In the genomic region with DNA sequence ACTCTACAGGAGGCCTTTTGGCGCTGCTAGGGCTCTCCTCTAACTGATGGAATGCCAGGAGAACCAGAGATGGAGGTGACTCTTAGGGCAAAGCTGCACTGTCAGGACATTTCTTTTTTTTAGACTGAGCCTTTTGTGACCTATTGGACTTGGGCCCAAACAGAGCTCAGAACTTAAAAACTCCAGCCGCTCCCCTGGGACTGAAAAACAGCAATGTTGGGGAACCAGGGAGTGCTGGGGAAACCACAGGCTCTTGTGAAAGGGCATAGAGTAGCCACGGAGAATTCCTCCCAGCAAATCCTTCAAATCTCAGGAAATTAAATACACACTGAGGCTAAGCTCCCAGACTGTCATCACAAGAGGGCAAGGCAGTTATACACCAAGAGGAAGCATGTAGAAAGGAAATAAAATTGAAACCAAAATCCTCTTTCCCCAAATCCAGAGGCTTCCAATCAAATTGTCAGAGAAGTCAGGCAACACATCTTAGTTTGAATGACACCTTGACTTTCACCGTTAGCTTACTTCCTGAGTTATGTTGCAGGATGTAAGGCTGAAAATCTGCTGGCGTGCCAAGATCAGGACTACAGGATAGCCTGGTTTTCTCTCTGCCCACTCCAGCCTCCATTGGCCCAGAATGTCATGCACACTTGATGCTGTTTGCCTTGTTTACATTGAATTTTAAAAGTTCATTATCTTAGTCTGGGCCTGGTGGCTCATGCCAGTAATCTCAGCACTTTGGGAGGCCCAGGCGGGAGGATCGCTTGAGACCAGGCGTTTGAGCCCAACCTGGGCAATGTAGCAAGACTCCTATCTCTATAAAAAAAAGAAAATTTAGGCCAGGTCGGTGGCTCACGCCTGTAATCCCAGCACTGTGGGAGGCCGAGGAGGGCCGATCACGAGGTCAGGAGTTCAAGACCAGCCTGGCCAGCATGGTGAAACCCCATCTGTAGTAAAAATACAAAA, we compare ENCODE assay signal across 9 cellular contexts. TPM values are rescaled to one million over a fixed set of nuclear protein-coding genes. Genes with fewer than 3 reads are reported as not detected.
DNase-seq lines count a peak whose midpoint lies in the region; TF ChIP-seq lines count a peak whose summit lies in the region.
"Had no signal": no experiment of that assay in that cellular context is flagged by ENCODE, and none has a peak within 500 bp of the region (broad histone marks: within the 10 kb centered on the region; RNA-seq: fewer than 3 reads in every experiment).

No MANE protein-coding gene starts in this region.

- H3K27ac Mint-ChIP-seq in Caco-2 (ENCODE audit: unreplicated experiment) = no peak overlapping the region
- H3K27ac Mint-ChIP-seq in dendritic cell treated with granulocyte-macrophage colony-stimulating factor and Interleukin-4, amounts not matched to agents 40 ng/mL and 50 ng/mL, for 4 days = peak overlapping the region; percentile 98
- no peak overlapping the region for H3K27ac Mint-ChIP-seq in progenitor cell of endocrine pancreas

- H3K27me3 Mint-ChIP-seq in Caco-2 (ENCODE audit: insufficient read depth, unreplicated experiment) = no peaks in the 10 kb centered on the region
- no peaks in the 10 kb centered on the region for H3K27me3 Mint-ChIP-seq in dendritic cell treated with granulocyte-macrophage colony-stimulating factor and Interleukin-4, amounts not matched to agents 40 ng/mL and 50 ng/mL, for 4 days
- no peaks in the 10 kb centered on the region for H3K27me3 Mint-ChIP-seq in progenitor cell of endocrine pancreas

- DNase-seq in Caco-2 (no peak), OCI-LY7 (ENCODE audit: low spot score) (no peak), progenitor cell of endocrine pancreas (ENCODE audit: low spot score, unreplicated experiment) (no peak), NCI-H82 treated with DMSO at 0.1 percent for 48 hours (lab: John Stamatoyannopoulos, UW; ENCODE audit: unreplicated experiment) (no peak), ACHN (no peak), COLO829 (ENCODE audit: low spot score) (no peak)
- no peak for DNase-seq in stimulated activated CD4-positive, alpha-beta T cell treated with anti-CD3 and anti-CD28 coated beads, Interleukin-4, amount 100 ng/mL, for 24 hours
- DNase-seq: SIG-M5 had no signal

- BruUV-seq in Caco-2 (replicated peaks; lab: Mats Ljungman, UMichigan) = no TSS peak
- no TSS peak for BruUV-seq in OCI-LY7 (replicated peaks; lab: Mats Ljungman, UMichigan)

- peaks cover 24% of the 10 kb centered on the region for H3K36me3 Mint-ChIP-seq in Caco-2 (ENCODE audit: insufficient read depth, unreplicated experiment)
- peaks cover 17% of the 10 kb centered on the region for H3K36me3 Mint-ChIP-seq in dendritic cell treated with granulocyte-macrophage colony-stimulating factor and Interleukin-4, amounts not matched to agents 40 ng/mL and 50 ng/mL, for 4 days (ENCODE audit: low read depth)
- H3K36me3 Mint-ChIP-seq in progenitor cell of endocrine pancreas (ENCODE audit: insufficient read depth) = peaks cover 4% of the 10 kb centered on the region

- no peaks in the 10 kb centered on the region for H3K4me1 Mint-ChIP-seq in Caco-2 (ENCODE audit: low read depth, unreplicated experiment)
- H3K4me1 Mint-ChIP-seq in dendritic cell treated with granulocyte-macrophage colony-stimulating factor and Interleukin-4, amounts not matched to agents 40 ng/mL and 50 ng/mL, for 4 days (ENCODE audit: low read depth) = peaks cover 40% of the 10 kb centered on the region
- peaks cover 12% of the 10 kb centered on the region for H3K4me1 Mint-ChIP-seq in progenitor cell of endocrine pancreas (ENCODE audit: low read depth)

- H3K4me3 Mint-ChIP-seq in Caco-2 (ENCODE audit: unreplicated experiment) = peak overlapping the region; percentile 28
- no peak overlapping the region for H3K4me3 Mint-ChIP-seq in dendritic cell treated with granulocyte-macrophage colony-stimulating factor and Interleukin-4, amounts not matched to agents 40 ng/mL and 50 ng/mL, for 4 days
- H3K4me3 Mint-ChIP-seq in progenitor cell of endocrine pancreas (ENCODE audit: low read depth) = peak overlapping the region; percentile 96

- no peaks in the 10 kb centered on the region for H4K20me1 ChIP-seq in OCI-LY7 (ENCODE audit: insufficient read depth, low read length)

- TF ChIP-seq CTCF in Caco-2 (IDR thresholded peaks at IDR 0.05; ENCODE audit: insufficient read depth in 1 of 2, low read depth in 1 of 2, low read length in 1 of 2, severe bottlenecking in 1 of 2, unreplicated experiment in 1 of 2) = no peak
- TF ChIP-seq CTCF in OCI-LY7 (conservative IDR thresholded peaks at IDR 0.05; ENCODE audit: low read length) = no peak
- no peak for TF ChIP-seq CTCF in progenitor cell of endocrine pancreas (IDR thresholded peaks at IDR 0.05; ENCODE audit: unreplicated experiment)

- CTCF ChIA-PET in Caco-2 (lab: Charles Lee) = no interaction called here
- CTCF ChIA-PET in OCI-LY7 (lab: Charles Lee; ENCODE audit: unreplicated experiment) = no interaction called here

- peaks cover 7% of the 10 kb centered on the region; the same call in 1 of the 2 replicates for H3K4me1 ChIP-seq in Caco-2
- peaks cover 45% of the 10 kb centered on the region for H3K4me1 ChIP-seq in OCI-LY7 (ENCODE audit: insufficient read depth, low read length, poor library complexity, severe bottlenecking)

- in situ Hi-C loops in ACHN (cut with HindIII; ENCODE audit: low pct_ligation_motif_present, low pct_unique_long_range_greater_than_20kb, low sequenced_read_pairs) = no loop called here

- H3K9me2 ChIP-seq in OCI-LY7 (ENCODE audit: insufficient read depth, low read length) = no peaks in the 10 kb centered on the region

- H3K4me3 ChIP-seq in Caco-2 (ENCODE audit: low read depth, low read length) = no peak overlapping the region
- H3K4me3 ChIP-seq in OCI-LY7 (ENCODE audit: low read depth, low read length, poor library complexity, severe bottlenecking) = no peak overlapping the region

- H3K27me3 ChIP-seq in Caco-2 (replicated peaks; ENCODE audit: control insufficient read depth, insufficient read depth, low read length) = no peaks in the 10 kb centered on the region

- peak overlapping the region; percentile 20; the same call in 1 of the 2 replicates for H3K4me2 ChIP-seq in OCI-LY7 (ENCODE audit: low read length)

- H3K9me3 Mint-ChIP-seq in Caco-2 (ENCODE audit: unreplicated experiment) (no peaks in the 10 kb centered on the region), progenitor cell of endocrine pancreas (ENCODE audit: low read depth) (no peaks in the 10 kb centered on the region)
- H3K9me3 Mint-ChIP-seq in dendritic cell treated with granulocyte-macrophage colony-stimulating factor and Interleukin-4, amounts not matched to agents 40 ng/mL and 50 ng/mL, for 4 days = no peaks in the 10 kb centered on the region

- H3K36me3 ChIP-seq in Caco-2 (ENCODE audit: control insufficient read depth, insufficient read depth, low read length) = no peaks in the 10 kb centered on the region; the same call in 1 of the 2 replicates
- H3K36me3 ChIP-seq in OCI-LY7 (ENCODE audit: insufficient read depth, low read length) = peaks cover 14% of the 10 kb centered on the region

- intact Hi-C loops in Caco-2 (cut with micrococcal nuclease; ENCODE audit: unreplicated experiment) = no loop called here
- intact Hi-C loops in OCI-LY7 (cut with micrococcal nuclease; ENCODE audit: unreplicated experiment) = no loop called here
- intact Hi-C loops in dendritic cell treated with granulocyte-macrophage colony-stimulating factor and Interleukin-4, amounts not matched to agents 40 ng/mL and 50 ng/mL, for 4 days (cut with micrococcal nuclease) = loop anchor here (1.0 kb wide), 1 partner anchor 33 kb away; a partner anchor contains a TSS

- peaks cover 28% of the 10 kb centered on the region for H3K79me2 ChIP-seq in OCI-LY7 (ENCODE audit: insufficient read depth, low read depth, low read length)

- H2AFZ ChIP-seq in OCI-LY7 (ENCODE audit: low read length) = 0 out of 2 replicates have a peak overlapping the region, but pooled peaks have one; percentile 30

- POLR2A ChIA-PET in Caco-2 (lab: Charles Lee) (no interaction called here), OCI-LY7 (lab: Charles Lee) (interaction anchor here (0.6 kb wide), 2 partner anchors 49 to 116 kb away, joined by 3 read pairs; no protein-coding TSS in a partner anchor)

- no peak overlapping the region for H3K27ac ChIP-seq in OCI-LY7 (ENCODE audit: low read depth, low read length, poor library complexity, severe bottlenecking)

- H3K9me3 ChIP-seq in Caco-2 (no peaks in the 10 kb centered on the region), OCI-LY7 (ENCODE audit: low read length) (no peaks in the 10 kb centered on the region)

RNA-seq across cellular contexts. Expression of a gene that starts 2.5 kb away (rescaled TPM):
- 64.9 and 75.6 TPM in 2 replicates for total RNA-seq in Caco-2 (2022)
- total RNA-seq in OCI-LY7 (2014; rRNA removed; shearing (Covaris generic)) = 71.3 and 77.4 TPM in 2 replicates
- 77.8 and 79.2 TPM in 2 replicates for total RNA-seq in OCI-LY7 (2022)
- total RNA-seq in progenitor cell of endocrine pancreas = 37.0 and 42.1 TPM in 2 replicates

RNA-seq across cellular contexts. Expression of a gene that starts 32.5 kb away (rescaled TPM):
- 19.5 and 23.5 TPM in 2 replicates for total RNA-seq in Caco-2 (2022)
- 3.6 and 4.2 TPM in 2 replicates for total RNA-seq in OCI-LY7 (2014; rRNA removed; shearing (Covaris generic))
- 6.3 and 7.2 TPM in 2 replicates for total RNA-seq in OCI-LY7 (2022)
- 39.9 and 42.0 TPM in 2 replicates for total RNA-seq in progenitor cell of endocrine pancreas

RNA-seq across cellular contexts. Expression of a gene that starts 46.9 kb away (rescaled TPM):
- 1.2 and 1.3 TPM in 2 replicates for total RNA-seq in Caco-2 (2022)
- total RNA-seq in OCI-LY7 (2014; rRNA removed; shearing (Covaris generic)) = 41.1 and 48.3 TPM in 2 replicates
- total RNA-seq in OCI-LY7 (2022) = 79.1 and 93.8 TPM in 2 replicates
- total RNA-seq in progenitor cell of endocrine pancreas = 0.89 and 1.1 TPM in 2 replicates

Comparison
In these comparisons a context has a peak if more than half of its experiments do, and no peak if none do; other contexts are left out.
1. RNA of a gene that starts 46.9 kb away (total RNA-seq): 41.1 to 93.8 TPM in OCI-LY7; 1.2 to 1.3 TPM in Caco-2 and 0.89 to 1.1 TPM in progenitor cell of endocrine pancreas; every median in the first group is over 10 times any median in the second.